Comparison of ENCODE assay signal across 10 cellular contexts in genomic region chr1:58618303-58618702, GRCh38. TPM values are rescaled to one million over a fixed set of nuclear protein-coding genes. Genes with fewer than 3 reads are reported as not detected.
DNase-seq lines count a peak whose midpoint lies in the region; ATAC-seq and TF ChIP-seq lines count a peak whose summit lies in the region.
"Had no signal": no experiment of that assay in that cellular context is flagged by ENCODE, and none has a peak within 500 bp of the region (broad histone marks: within the 10 kb centered on the region; RNA-seq: fewer than 3 reads in every experiment).

No MANE protein-coding gene starts in this region.

- CTCF ChIA-PET in HEK293 (lab: Yijun Ruan, JAX): interaction anchor here (3.4 kb wide), 1 partner anchor 34 kb away, joined by 12 read pairs; no protein-coding TSS in a partner anchor

- H3K27ac ChIP-seq in ACC112 (ENCODE audit: low read depth, low read length): peak overlapping the region; percentile 77
- H3K27ac ChIP-seq in HEK293 (ENCODE audit: extremely low read depth, low read depth, low read length): no peak overlapping the region
- H3K27ac ChIP-seq in SJCRH30: no peak overlapping the region
- H3K27ac ChIP-seq: KMS-11 had no signal

- no peak overlapping the region for H3K4me3 Mint-ChIP-seq in effector memory CD8-positive, alpha-beta T cell
- H3K4me3 Mint-ChIP-seq: memory B cell had no signal

- H3K27me3 ChIP-seq in ACC112 (ENCODE audit: insufficient read depth, low read length): no peaks in the 10 kb centered on the region
- no peaks in the 10 kb centered on the region; the same call in 1 of the 2 replicates for H3K27me3 ChIP-seq in SJCRH30

- no peak overlapping the region for H3K4me3 ChIP-seq in ACC112 (ENCODE audit: low read depth, low read length)
- H3K4me3 ChIP-seq in HEK293 (ENCODE audit: low read depth, low read length): no peak overlapping the region
- H3K4me3 ChIP-seq in SJCRH30: no peak overlapping the region

- H3K36me3 ChIP-seq in ACC112 (ENCODE audit: insufficient read depth, low read length): no peaks in the 10 kb centered on the region
- H3K36me3 ChIP-seq in HEK293 (ENCODE audit: control insufficient read depth in 2 of 2, insufficient read depth in 1 of 2, low read length in 2 of 2): no peaks in the 10 kb centered on the region
- no peaks in the 10 kb centered on the region for H3K36me3 ChIP-seq in SJCRH30

- no peaks in the 10 kb centered on the region for H3K9me3 Mint-ChIP-seq in effector memory CD8-positive, alpha-beta T cell
- H3K9me3 Mint-ChIP-seq: memory B cell had no signal

- H3K36me3 Mint-ChIP-seq in effector memory CD8-positive, alpha-beta T cell (ENCODE audit: insufficient read depth): no peaks in the 10 kb centered on the region
- H3K36me3 Mint-ChIP-seq: memory B cell had no signal

- no peak overlapping the region for H3K27ac Mint-ChIP-seq in effector memory CD8-positive, alpha-beta T cell
- H3K27ac Mint-ChIP-seq: memory B cell had no signal

- H3K4me1 ChIP-seq in ACC112 (ENCODE audit: control insufficient read depth, insufficient read depth, low read length, unreplicated experiment) (peaks cover 21% of the 10 kb centered on the region), HEK293 (ENCODE audit: control insufficient read depth, insufficient read depth, low read length) (no peaks in the 10 kb centered on the region), SJCRH30 (peaks cover 15% of the 10 kb centered on the region)

- peaks cover 0 to 3% of the 10 kb centered on the region in 2 donors for H3K4me1 Mint-ChIP-seq in effector memory CD8-positive, alpha-beta T cell (ENCODE audit: low read depth in 2 of 2)
- H3K4me1 Mint-ChIP-seq: memory B cell had no signal

- peak; percentile 96 for DNase-seq in amniotic epithelial cell (ENCODE audit: low read depth)
- peak; percentile 82 for DNase-seq in kidney glomerular epithelial cell (lab: John Stamatoyannopoulos, UW)
- DNase-seq in NCI-H1092 treated with DMSO at 0.1 percent for 48 hours (lab: John Stamatoyannopoulos, UW): no peak
- DNase-seq in NCI-H2227 (lab: John Stamatoyannopoulos, UW; ENCODE audit: unreplicated experiment): no peak
- DNase-seq in SJCRH30: no peak
- no peak for DNase-seq in effector memory CD8-positive, alpha-beta T cell

- H2AFZ ChIP-seq in ACC112 (ENCODE audit: low read length, unreplicated experiment): no peak overlapping the region

- TF ChIP-seq CTCF in HEK293 (tag by site-specific recombination; IDR thresholded peaks at IDR 0.05): no peak

- ATAC-seq in effector memory CD8-positive, alpha-beta T cell (replicated peaks): no peak

- no peaks in the 10 kb centered on the region for H3K9me3 ChIP-seq in HEK293 (ENCODE audit: control insufficient read depth, insufficient read depth, low read depth, low read length)
- no peaks in the 10 kb centered on the region for H3K9me3 ChIP-seq in SJCRH30 (replicated peaks)

- H3K27me3 Mint-ChIP-seq in effector memory CD8-positive, alpha-beta T cell: peaks cover 47 to 55% of the 10 kb centered on the region in 2 donors

- no peaks in the 10 kb centered on the region for H3K79me2 ChIP-seq in ACC112 (ENCODE audit: control insufficient read depth, insufficient read depth, low read length, unreplicated experiment)

- POLR2A ChIA-PET in HEK293 (lab: Yijun Ruan, JAX): interaction anchor here (0.7 kb wide), 1 partner anchor 37 kb away, joined by 3 read pairs; no protein-coding TSS in a partner anchor

TF ChIP-seq in HEK293, 187 proteins besides CTCF, POLR2A, EP300 and RAD21:
- TF ChIP-seq EGR2 (tag by site-specific recombination; IDR thresholded peaks at IDR 0.05; ENCODE audit: low read depth) (0 out of 2 replicates have a peak, but pooled peaks have one; percentile 8), ZNF830 (tag by site-specific recombination; IDR thresholded peaks at IDR 0.05; ENCODE audit: low read depth) (no peak)

RNA-seq across cellular contexts. Expression of gene TACSTD2, which starts 41.3 kb away (rescaled TPM):
- total RNA-seq in SJCRH30 (2014; rRNA removed; shearing (Covaris generic)): not detected in 2 replicates

Comparison
In these comparisons a context has a peak if more than half of its experiments do, and no peak if none do; other contexts are left out.
1. DNase-seq: peak in amniotic epithelial cell (single experiment) and kidney glomerular epithelial cell (single experiment); none in NCI-H1092 treated with DMSO at 0.1 percent for 48 hours (single experiment), NCI-H2227 (single experiment), SJCRH30 (0 of 2) and effector memory CD8-positive, alpha-beta T cell (0 of 3).